21 cellular contexts compared by ENCODE assay signal in genomic region chr20:3919352-3919751, GRCh38. TPM values are rescaled to one million over a fixed set of nuclear protein-coding genes. Genes with fewer than 3 reads are reported as not detected.
DNase-seq lines count a peak whose midpoint lies in the region; ATAC-seq and TF ChIP-seq lines count a peak whose summit lies in the region.
"Had no signal": no experiment of that assay in that cellular context is flagged by ENCODE, and none has a peak within 500 bp of the region (broad histone marks: within the 10 kb centered on the region; RNA-seq: fewer than 3 reads in every experiment).

No MANE protein-coding gene starts in this region.

- H3K4me3 ChIP-seq in ACC112 (ENCODE audit: low read depth, low read length) (no peak overlapping the region), left ventricle myocardium inferior (no peak overlapping the region)
- H3K4me3 ChIP-seq in CD4-positive, CD25-positive, alpha-beta regulatory T cell (ENCODE audit: low read depth, low read length), result no peak overlapping the region
- H3K4me3 ChIP-seq: body of pancreas had no signal

- peaks cover 26 to 52% (median 38%) of the 10 kb centered on the region in 4 donors for H3K4me1 Mint-ChIP-seq in CD4-positive, CD25-positive, alpha-beta regulatory T cell

- no peaks in the 10 kb centered on the region for H3K27me3 ChIP-seq in ACC112 (ENCODE audit: insufficient read depth, low read length)
- H3K27me3 ChIP-seq in CD4-positive, CD25-positive, alpha-beta regulatory T cell (ENCODE audit: control insufficient read depth, insufficient read depth, low read length), result no peaks in the 10 kb centered on the region
- H3K27me3 ChIP-seq in left ventricle myocardium inferior (ENCODE audit: low read depth), result no peaks in the 10 kb centered on the region
- H3K27me3 ChIP-seq: BE2C, body of pancreas had no signal

- H3K36me3 ChIP-seq in ACC112 (ENCODE audit: insufficient read depth, low read length) (peaks cover 39% of the 10 kb centered on the region), left ventricle myocardium inferior (peaks cover 70% of the 10 kb centered on the region)
- H3K36me3 ChIP-seq in CD4-positive, CD25-positive, alpha-beta regulatory T cell (ENCODE audit: control insufficient read depth, insufficient read depth, low read length), result peaks cover 89% of the 10 kb centered on the region

- intact Hi-C loops in left ventricle myocardium inferior (cut with micrococcal nuclease), result no loop called here

- no peak for DNase-seq in CD4-positive, CD25-positive, alpha-beta regulatory T cell
- DNase-seq in amniotic epithelial cell (ENCODE audit: low read depth) (peak; percentile 85), iris pigment epithelial cell (ENCODE audit: low read depth) (peak; percentile 77), left ventricle myocardium inferior (no peak), NCI-H1092 (lab: John Stamatoyannopoulos, UW) (no peak), mucosa of gallbladder (ENCODE audit: low spot score) (no peak)
- DNase-seq: activated effector memory CD4-positive, alpha-beta T cell treated with Interleukin-2 at 50 U/mL for 16 hours; BE2C; body of pancreas; DMS 273 treated with DMSO at 0.1 percent for 48 hours; glutamatergic neuron; HFFc6; NCI-H2107; NCI-H526 treated with DMSO at 0.1 percent for 48 hours; stimulated activated CD4-positive, alpha-beta T cell treated with anti-CD3 and anti-CD28 coated beads, Interleukin-2, amount 100 ng/mL, for 24 hours had no signal

- TF ChIP-seq CTCF in left ventricle myocardium inferior (IDR thresholded peaks at IDR 0.05; ENCODE audit: borderline replicate concordance), result no peak

- peaks cover 35% of the 10 kb centered on the region for H3K4me1 ChIP-seq in ACC112 (ENCODE audit: control insufficient read depth, insufficient read depth, low read length, unreplicated experiment)
- H3K4me1 ChIP-seq in CD4-positive, CD25-positive, alpha-beta regulatory T cell (ENCODE audit: control insufficient read depth, insufficient read depth, low read length, poor library complexity, severe bottlenecking), result no peaks in the 10 kb centered on the region
- peaks cover 53% of the 10 kb centered on the region for H3K4me1 ChIP-seq in left ventricle myocardium inferior
- H3K4me1 ChIP-seq: BE2C, parathyroid adenoma had no signal

- no peak overlapping the region for H2AFZ ChIP-seq in ACC112 (ENCODE audit: low read length, unreplicated experiment)
- H2AFZ ChIP-seq: parathyroid adenoma had no signal

- H3K9me3 Mint-ChIP-seq in CD4-positive, CD25-positive, alpha-beta regulatory T cell, result peaks cover 0 to 1% (median 0%) of the 10 kb centered on the region in 7 donors
- H3K9me3 Mint-ChIP-seq: dendritic cell treated with granulocyte-macrophage colony-stimulating factor and Interleukin-4, amounts not matched to agents 40 ng/mL and 50 ng/mL, for 4 days; HFFc6 had no signal

- H3K79me2 ChIP-seq in ACC112 (ENCODE audit: control insufficient read depth, insufficient read depth, low read length, unreplicated experiment), result peaks cover 64% of the 10 kb centered on the region

- H3K9me3 ChIP-seq in CD4-positive, CD25-positive, alpha-beta regulatory T cell (ENCODE audit: control insufficient read depth in 2 of 2, low read length in 2 of 2), result no peaks in the 10 kb centered on the region
- H3K9me3 ChIP-seq in left ventricle myocardium inferior (replicated peaks), result no peaks in the 10 kb centered on the region
- H3K9me3 ChIP-seq: BE2C, body of pancreas had no signal

- no peak overlapping the region for H3K4me3 Mint-ChIP-seq in CD4-positive, CD25-positive, alpha-beta regulatory T cell
- H3K4me3 Mint-ChIP-seq: dendritic cell treated with granulocyte-macrophage colony-stimulating factor and Interleukin-4, amounts not matched to agents 40 ng/mL and 50 ng/mL, for 4 days; HFFc6 had no signal

- no peaks in the 10 kb centered on the region for H3K27me3 Mint-ChIP-seq in CD4-positive, CD25-positive, alpha-beta regulatory T cell
- H3K27me3 Mint-ChIP-seq: dendritic cell treated with granulocyte-macrophage colony-stimulating factor and Interleukin-4, amounts not matched to agents 40 ng/mL and 50 ng/mL, for 4 days had no signal

- H3K27ac ChIP-seq in ACC112 (ENCODE audit: low read depth, low read length) (peak overlapping the region; percentile 11), left ventricle myocardium inferior (replicated peaks) (no peak overlapping the region)
- H3K27ac ChIP-seq in CD4-positive, CD25-positive, alpha-beta regulatory T cell (ENCODE audit: insufficient read depth, low read length, poor library complexity, severe bottlenecking), result no peak overlapping the region
- H3K27ac ChIP-seq: body of pancreas, KMS-11, parathyroid adenoma, VCaP had no signal

- H3K27ac Mint-ChIP-seq in CD4-positive, CD25-positive, alpha-beta regulatory T cell, result peak overlapping the region in 2 of 3 donors; percentile 46 to 60
- H3K27ac Mint-ChIP-seq: dendritic cell treated with granulocyte-macrophage colony-stimulating factor and Interleukin-4, amounts not matched to agents 40 ng/mL and 50 ng/mL, for 4 days had no signal

- no peak for ATAC-seq in CD4-positive, CD25-positive, alpha-beta regulatory T cell (ENCODE audit: low read depth in 2 of 2)
- no peak for ATAC-seq in HG03565 (IDR thresholded peaks at IDR 0.05; ENCODE audit: unreplicated experiment)
- ATAC-seq: body of pancreas had no signal

- peaks cover 46% of the 10 kb centered on the region for H3K36me3 Mint-ChIP-seq in CD4-positive, CD25-positive, alpha-beta regulatory T cell

RNA-seq across cellular contexts. Expression of gene PANK2, which starts 30.2 kb away (rescaled TPM):
- total RNA-seq in CD4-positive, CD25-positive, alpha-beta regulatory T cell, result 63.2 TPM
- 10 to 100 TPM; 44.4 to 59.3 (median 49.8) TPM for polyA plus RNA-seq in CD4-positive, CD25-positive, alpha-beta regulatory T cell
- total RNA-seq in left ventricle myocardium inferior (16.4 TPM), mucosa of gallbladder (32.5 TPM)

Comparison
In these comparisons a context has a peak if more than half of its experiments do, and no peak if none do; other contexts are left out.
1. DNase-seq: peak in amniotic epithelial cell (single experiment) and iris pigment epithelial cell (single experiment); none in CD4-positive, CD25-positive, alpha-beta regulatory T cell (0 of 3), left ventricle myocardium inferior (single experiment), NCI-H1092 (single experiment) and mucosa of gallbladder (single experiment).